ENCODE assay signal across 8 cellular contexts in the genomic region with DNA sequence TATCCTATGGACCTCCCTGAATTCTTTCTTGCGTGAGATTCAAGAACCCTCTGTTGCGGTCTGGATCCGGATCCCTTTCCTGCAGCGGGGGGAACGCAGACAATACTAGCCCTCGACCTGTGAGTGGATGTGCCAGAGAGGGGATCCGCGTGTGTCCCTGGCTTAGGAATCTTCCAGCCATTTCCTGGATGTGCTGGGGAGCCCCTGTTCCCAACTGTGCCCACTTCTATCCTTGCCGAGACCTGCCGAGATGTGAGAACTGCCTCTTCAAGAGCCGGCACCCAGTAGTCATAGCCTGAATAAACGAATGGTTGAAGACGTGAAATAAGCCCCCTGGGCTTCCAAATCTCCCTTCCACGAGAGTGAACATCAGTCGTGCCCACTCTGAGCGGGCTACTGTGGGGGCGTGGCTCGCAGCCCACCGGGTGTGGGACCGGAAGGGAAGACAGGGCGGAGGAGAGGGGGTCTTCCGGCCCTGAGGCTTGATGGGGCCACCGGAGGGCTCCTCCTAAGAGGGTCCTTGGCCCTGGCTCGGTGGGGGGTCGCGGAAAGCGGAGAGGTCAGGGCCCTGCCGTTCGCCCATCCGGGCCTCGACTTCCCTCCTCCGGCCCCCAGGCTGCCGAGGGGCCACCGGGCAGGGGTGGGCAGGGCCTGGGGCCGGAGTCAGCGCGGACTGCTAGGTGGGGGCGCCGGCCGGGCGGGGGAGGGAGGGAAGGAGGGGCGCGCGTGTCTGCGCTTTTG. TPM values are rescaled to one million over a fixed set of nuclear protein-coding genes. Genes with fewer than 3 reads are reported as not detected.
DNase-seq lines count a peak whose midpoint lies in the region; ATAC-seq lines count a peak whose summit lies in the region.

No MANE protein-coding gene starts in this region.

- no peak overlapping the region for H3K9ac ChIP-seq in rectal smooth muscle tissue (ENCODE audit: low read length)

- no peaks in the 10 kb centered on the region for H3K9me3 Mint-ChIP-seq in activated naive CD4-positive, alpha-beta T cell treated with anti-CD3 and anti-CD28 coated beads, Interleukin-2, amount 10 ng/mL, durations not matched to agents 7 days and 5 days

- peak overlapping the region; percentile 81 for H3K27ac ChIP-seq in rectal smooth muscle tissue (ENCODE audit: low read depth, low read length)

- peaks cover 7% of the 10 kb centered on the region for H3K4me1 Mint-ChIP-seq in activated naive CD4-positive, alpha-beta T cell treated with anti-CD3 and anti-CD28 coated beads, Interleukin-2, amount 10 ng/mL, durations not matched to agents 7 days and 5 days

- H3K36me3 ChIP-seq in rectal smooth muscle tissue (ENCODE audit: control insufficient read depth, insufficient read depth, low read length): no peaks in the 10 kb centered on the region

- H3K4me3 ChIP-seq in rectal smooth muscle tissue (ENCODE audit: low read length): peak overlapping the region; percentile 93

- peaks cover 62% of the 10 kb centered on the region for H3K27me3 Mint-ChIP-seq in activated naive CD4-positive, alpha-beta T cell treated with anti-CD3 and anti-CD28 coated beads, Interleukin-2, amount 10 ng/mL, durations not matched to agents 7 days and 5 days

- peak overlapping the region; percentile 68 for H3K4me3 Mint-ChIP-seq in activated naive CD4-positive, alpha-beta T cell treated with anti-CD3 and anti-CD28 coated beads, Interleukin-2, amount 10 ng/mL, durations not matched to agents 7 days and 5 days

- CTCF ChIA-PET in activated naive CD4-positive, alpha-beta T cell treated with anti-CD3 and anti-CD28 coated beads, Interleukin-2, amount 10 ng/mL, durations not matched to agents 7 days and 5 days (lab: Charles Lee): no interaction called here

- H3K27ac Mint-ChIP-seq in activated naive CD4-positive, alpha-beta T cell treated with anti-CD3 and anti-CD28 coated beads, Interleukin-2, amount 10 ng/mL, durations not matched to agents 7 days and 5 days: no peak overlapping the region

- ATAC-seq in HG02571 (IDR thresholded peaks at IDR 0.05; ENCODE audit: unreplicated experiment) (no peak), HG03460 (IDR thresholded peaks at IDR 0.05; ENCODE audit: unreplicated experiment) (no peak)

- H3K27me3 ChIP-seq in rectal smooth muscle tissue (ENCODE audit: control insufficient read depth, insufficient read depth, low read length): peaks cover 4% of the 10 kb centered on the region

- peak; percentile 32 for DNase-seq in activated naive CD4-positive, alpha-beta T cell treated with anti-CD3 and anti-CD28 coated beads, Interleukin-2, amount 10 ng/mL, durations not matched to agents 7 days and 5 days
- no peak for DNase-seq in activated naive CD4-positive, alpha-beta T cell (lab: John Stamatoyannopoulos, UW)
- peak; percentile 62 for DNase-seq in SK-N-DZ (ENCODE audit: low spot score)
- DNase-seq in germinal center (ENCODE audit: low spot score): peak; percentile 14
- DNase-seq in stimulated activated CD4-positive, alpha-beta T cell treated with anti-CD3 and anti-CD28 coated beads, Interleukin-12 subunit alpha, Interleukin-12 subunit beta, amount 100 ng/mL, for 4 hours: no peak

- peaks cover 11% of the 10 kb centered on the region for H3K4me1 ChIP-seq in rectal smooth muscle tissue (ENCODE audit: control insufficient read depth, insufficient read depth, low read length)

- H3K36me3 Mint-ChIP-seq in activated naive CD4-positive, alpha-beta T cell treated with anti-CD3 and anti-CD28 coated beads, Interleukin-2, amount 10 ng/mL, durations not matched to agents 7 days and 5 days: no peaks in the 10 kb centered on the region

RNA-seq across cellular contexts. Expression of gene CCDC136, which starts 1.3 kb away (rescaled TPM):
- polyA plus RNA-seq in SK-N-DZ (2014; cell fraction: cytosol; rRNA removed): 27.4 and 29.5 TPM in 2 replicates
- polyA plus RNA-seq in SK-N-DZ (2014; cell fraction: nucleus; rRNA removed): 93.0 and 152 TPM in 2 replicates

RNA-seq across cellular contexts. Expression of gene OPN1SW, which starts 14.9 kb away (rescaled TPM):
- not detected in 2 replicates for polyA plus RNA-seq in SK-N-DZ (2014; cell fraction: cytosol; rRNA removed)
- polyA plus RNA-seq in SK-N-DZ (2014; cell fraction: nucleus; rRNA removed): not detected in 2 replicates

RNA-seq across cellular contexts. Expression of gene FLNC, which starts 39.7 kb away (rescaled TPM):
- polyA plus RNA-seq in SK-N-DZ (2014; cell fraction: cytosol; rRNA removed): 11.6 and 13.1 TPM in 2 replicates
- polyA plus RNA-seq in SK-N-DZ (2014; cell fraction: nucleus; rRNA removed): 14.1 and 19.8 TPM in 2 replicates

RNA-seq across cellular contexts. Expression of gene CALU, which starts 51.3 kb away (rescaled TPM):
- polyA plus RNA-seq in SK-N-DZ (2014; cell fraction: cytosol; rRNA removed): 147 and 157 TPM in 2 replicates
- polyA plus RNA-seq in SK-N-DZ (2014; cell fraction: nucleus; rRNA removed): 52.2 and 58.9 TPM in 2 replicates

Comparison
In these comparisons a context has a peak if more than half of its experiments do, and no peak if none do; other contexts are left out.
1. DNase-seq: peak in activated naive CD4-positive, alpha-beta T cell treated with anti-CD3 and anti-CD28 coated beads, Interleukin-2, amount 10 ng/mL, durations not matched to agents 7 days and 5 days (single experiment), SK-N-DZ (single experiment) and germinal center (single experiment); none in activated naive CD4-positive, alpha-beta T cell (0 of 4) and stimulated activated CD4-positive, alpha-beta T cell treated with anti-CD3 and anti-CD28 coated beads, Interleukin-12 subunit alpha, Interleukin-12 subunit beta, amount 100 ng/mL, for 4 hours (single experiment).